ENCODE assay signal across 12 cellular contexts in the genomic region with DNA sequence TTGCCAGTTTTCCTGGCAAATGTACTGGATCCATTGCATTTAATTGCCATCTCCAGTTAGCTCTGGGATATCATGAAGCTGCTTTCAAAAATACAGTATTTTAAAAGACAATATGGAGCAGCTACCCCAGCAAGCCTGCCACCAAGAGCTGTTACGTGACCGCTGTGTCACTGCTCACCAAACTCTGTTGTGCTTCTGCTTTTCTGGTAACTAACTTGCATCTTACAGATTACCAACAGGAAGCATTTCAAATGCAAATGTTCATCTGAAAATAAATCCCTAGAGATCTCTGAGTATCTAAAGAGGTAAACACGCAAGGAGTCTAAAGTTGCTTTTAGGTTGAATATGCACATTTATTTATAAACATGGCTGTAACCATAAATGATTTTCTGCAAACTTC.
DNase-seq lines count a peak whose midpoint lies in the region; ATAC-seq and TF ChIP-seq lines count a peak whose summit lies in the region.
"Had no signal": no experiment of that assay in that cellular context is flagged by ENCODE, and none has a peak within 500 bp of the region (broad histone marks: within the 10 kb centered on the region; RNA-seq: fewer than 3 reads in every experiment).

No MANE protein-coding gene starts in this region.

- no peak for TF ChIP-seq POLR2A in ovary (IDR thresholded peaks at IDR 0.05)

- no peak overlapping the region for H3K4me3 ChIP-seq in ovary

- no peak for TF ChIP-seq EP300 in ovary (IDR thresholded peaks at IDR 0.05)

- H3K36me3 ChIP-seq in ovary: no peaks in the 10 kb centered on the region

- H3K27me3 ChIP-seq in ovary: no peaks in the 10 kb centered on the region

- H3K27ac ChIP-seq in ovary: no peak overlapping the region

- peak; percentile 72 for DNase-seq in OCI-M1 (lab: John Stamatoyannopoulos, UW)
- no peak for DNase-seq in NCI-H774 (lab: John Stamatoyannopoulos, UW)
- no peak for DNase-seq in NK-92 treated with Interleukin-12 subunit alpha and Interleukin-12 subunit beta, amount 100 ng/mL, for 24 hours (lab: John Stamatoyannopoulos, UW)
- no peak for DNase-seq in ovary
- no peak for DNase-seq in NCI-H2107 treated with DMSO at 0.1 percent for 48 hours (lab: John Stamatoyannopoulos, UW; ENCODE audit: unreplicated experiment)
- DNase-seq: KBM-7; NCI-H446; stimulated activated CD4-positive, alpha-beta T cell treated with anti-CD3 and anti-CD28 coated beads, Interleukin-12 subunit alpha, Interleukin-12 subunit beta, amount 100 ng/mL, for 4 hours had no signal

- intact Hi-C loops in ovary (cut with DNase I): no loop called here

- no peaks in the 10 kb centered on the region for H3K4me1 ChIP-seq in ovary (ENCODE audit: insufficient read depth)

- H3K9me3 ChIP-seq in ovary: no peaks in the 10 kb centered on the region

- peak; percentile 59 for ATAC-seq in GM18517 (IDR thresholded peaks at IDR 0.05; ENCODE audit: unreplicated experiment)
- ATAC-seq in GM21515 (IDR thresholded peaks at IDR 0.05; ENCODE audit: unreplicated experiment): peak; percentile 75
- peak; percentile 75 for ATAC-seq in HG03064 (IDR thresholded peaks at IDR 0.05; ENCODE audit: low read depth, unreplicated experiment)
- ATAC-seq: activated CD4-positive, CD25-positive, alpha-beta regulatory T cell treated with anti-CD3 and anti-CD28 coated beads, Interleukin-2, amount 50 U/mL, for 24 hours had no signal

- TF ChIP-seq CTCF in ovary (IDR thresholded peaks at IDR 0.05): no peak

- WGBS in ovary, 3 donors: 90 to 95% (median 94%) methylated on average over 3 of the region's 3 CpGs
